Comparison of ENCODE assay signal across 17 cellular contexts in the genomic region with DNA sequence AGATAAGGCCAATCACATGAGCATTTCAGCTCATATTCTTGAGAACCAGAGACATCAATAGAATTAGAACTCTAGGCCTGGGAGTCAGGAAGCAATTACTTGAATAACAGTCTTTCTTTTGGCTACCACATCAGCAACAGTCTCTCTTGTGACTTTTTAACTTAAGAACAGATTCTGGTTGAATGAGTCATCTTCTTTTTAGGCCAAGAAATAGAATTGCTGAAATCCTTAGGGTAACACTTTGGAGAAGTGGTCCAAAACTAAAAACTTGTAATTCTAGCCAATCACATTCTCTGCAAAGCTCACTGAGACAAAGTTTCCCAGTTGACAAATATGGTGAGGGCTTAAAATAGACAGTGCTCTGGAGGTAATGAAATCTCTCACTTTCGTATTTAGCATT.
DNase-seq lines count a peak whose midpoint lies in the region; ATAC-seq and TF ChIP-seq lines count a peak whose summit lies in the region.
"Had no signal": no experiment of that assay in that cellular context is flagged by ENCODE, and none has a peak within 500 bp of the region (broad histone marks: within the 10 kb centered on the region; RNA-seq: fewer than 3 reads in every experiment).

No MANE protein-coding gene starts in this region.

- no peaks in the 10 kb centered on the region for H3K4me1 ChIP-seq in left ventricle myocardium inferior
- H3K4me1 ChIP-seq in thoracic aorta (ENCODE audit: control insufficient read depth in 1 of 2, low read depth in 2 of 2), result peaks cover 10 to 27% of the 10 kb centered on the region in 2 donors
- H3K4me1 ChIP-seq in CD4-positive, alpha-beta memory T cell (ENCODE audit: insufficient read depth, low read length), result no peaks in the 10 kb centered on the region

- H3K27me3 ChIP-seq in left ventricle myocardium inferior (ENCODE audit: low read depth) (no peaks in the 10 kb centered on the region), thoracic aorta (replicated peaks; ENCODE audit: insufficient read depth) (no peaks in the 10 kb centered on the region)
- no peaks in the 10 kb centered on the region for H3K27me3 ChIP-seq in CD4-positive, alpha-beta memory T cell (ENCODE audit: insufficient read depth, low read length)

- no peaks in the 10 kb centered on the region for H3K9me3 Mint-ChIP-seq in chondrocyte (ENCODE audit: low read depth)
- peaks cover 0 to 3% (median 0%) of the 10 kb centered on the region in 8 donors for H3K9me3 Mint-ChIP-seq in CD4-positive, alpha-beta memory T cell

- peak overlapping the region; percentile 56 for H3K27ac ChIP-seq in left ventricle myocardium inferior (replicated peaks)
- H3K27ac ChIP-seq in thoracic aorta, result peak overlapping the region; percentile 56 to 84
- H3K27ac ChIP-seq in substantia nigra (ENCODE audit: low read depth, low read length, poor library complexity, severe bottlenecking), result no peak overlapping the region
- H3K27ac ChIP-seq in CD4-positive, alpha-beta memory T cell (ENCODE audit: low read depth, low read length), result no peak overlapping the region
- H3K27ac ChIP-seq: RWPE1 had no signal

- H3K36me3 ChIP-seq in left ventricle myocardium inferior (no peaks in the 10 kb centered on the region), thoracic aorta (no peaks in the 10 kb centered on the region)
- no peaks in the 10 kb centered on the region for H3K36me3 ChIP-seq in CD4-positive, alpha-beta memory T cell (ENCODE audit: insufficient read depth, low read length)

- H3K36me3 Mint-ChIP-seq in chondrocyte (ENCODE audit: low read depth), result no peaks in the 10 kb centered on the region
- H3K36me3 Mint-ChIP-seq in CD4-positive, alpha-beta memory T cell, result no peaks in the 10 kb centered on the region

- CTCF ChIA-PET in CD4-positive, alpha-beta memory T cell (lab: Charles Lee; ENCODE audit: partially characterized antibody), result no interaction called here

- H3K4me3 Mint-ChIP-seq in chondrocyte (ENCODE audit: unreplicated experiment), result no peak overlapping the region
- no peak overlapping the region for H3K4me3 Mint-ChIP-seq in CD4-positive, alpha-beta memory T cell

- peak overlapping the region; percentile 45 for H3K27ac Mint-ChIP-seq in chondrocyte (ENCODE audit: unreplicated experiment)
- no peak overlapping the region for H3K27ac Mint-ChIP-seq in CD4-positive, alpha-beta memory T cell

- H3K4me1 Mint-ChIP-seq in chondrocyte (ENCODE audit: low read depth), result peaks cover 28% of the 10 kb centered on the region
- H3K4me1 Mint-ChIP-seq in CD4-positive, alpha-beta memory T cell, result no peaks in the 10 kb centered on the region

- POLR2A ChIA-PET in CD4-positive, alpha-beta memory T cell (lab: Charles Lee; ENCODE audit: partially characterized antibody), result no interaction called here

- peak; percentile 32 for DNase-seq in HT1080 (ENCODE audit: low read depth)
- no peak for DNase-seq in chondrocyte (ENCODE audit: low spot score)
- DNase-seq in left ventricle myocardium inferior, result no peak
- DNase-seq in thoracic aorta (ENCODE audit: low spot score), result no peak
- DNase-seq in substantia nigra (lab: John Stamatoyannopoulos, UW), result no peak
- DNase-seq in NCI-H524 (lab: John Stamatoyannopoulos, UW), result no peak
- DNase-seq in CD4-positive, alpha-beta memory T cell, result no peak
- DNase-seq: activated CD4-positive, alpha-beta T cell treated with anti-CD3 and anti-CD28 coated beads, Interleukin-2, amount 50 U/mL, for 1 hour; effector CD4-positive, alpha-beta T cell; glutamatergic neuron; Karpas-422; NCI-H187; NCI-H69; stimulated activated CD4-positive, alpha-beta T cell treated with anti-CD3 and anti-CD28 coated beads, Interleukin-4, amount 100 ng/mL, for 1 hour; T-helper 9 cell had no signal

- intact Hi-C loops in left ventricle myocardium inferior (cut with micrococcal nuclease), result no loop called here
- intact Hi-C loops in CD4-positive, alpha-beta memory T cell (cut with micrococcal nuclease), result loop anchor here (10.0 kb wide), 1 partner anchor 567 kb away; no protein-coding TSS in a partner anchor

- TF ChIP-seq CTCF in chondrocyte (IDR thresholded peaks at IDR 0.05) (no peak), left ventricle myocardium inferior (IDR thresholded peaks at IDR 0.05; ENCODE audit: borderline replicate concordance) (no peak), thoracic aorta (IDR thresholded peaks at IDR 0.05) (no peak)

- ATAC-seq in thoracic aorta (ENCODE audit: insufficient number of reproducible peaks, low FRiP score, low read depth) (peak; percentile 94), HG03571 (IDR thresholded peaks at IDR 0.05; ENCODE audit: unreplicated experiment) (no peak)

- no peaks in the 10 kb centered on the region for H3K9me3 ChIP-seq in left ventricle myocardium inferior (replicated peaks)
- H3K9me3 ChIP-seq in thoracic aorta, result no peaks in the 10 kb centered on the region
- no peaks in the 10 kb centered on the region for H3K9me3 ChIP-seq in CD4-positive, alpha-beta memory T cell (ENCODE audit: control insufficient read depth in 1 of 2, low read length in 2 of 2)

- no peak overlapping the region for H3K4me3 ChIP-seq in left ventricle myocardium inferior
- no peak overlapping the region for H3K4me3 ChIP-seq in thoracic aorta
- H3K4me3 ChIP-seq in CD4-positive, alpha-beta memory T cell (ENCODE audit: low read length in 2 of 2), result no peak overlapping the region

- H3K27me3 Mint-ChIP-seq in chondrocyte (ENCODE audit: low read depth), result peaks cover 3% of the 10 kb centered on the region
- no peaks in the 10 kb centered on the region for H3K27me3 Mint-ChIP-seq in CD4-positive, alpha-beta memory T cell

Comparison
In these comparisons a context has a peak if more than half of its experiments do, and no peak if none do; other contexts are left out.
1. H3K27ac ChIP-seq: peak in left ventricle myocardium inferior (single experiment) and thoracic aorta (2 of 2); none in substantia nigra (single experiment) and CD4-positive, alpha-beta memory T cell (single experiment).